ENCODE assay signal across 12 cellular contexts in genomic region chrX:16772460-16772859, GRCh38. TPM values are rescaled to one million over a fixed set of nuclear protein-coding genes. Genes with fewer than 3 reads are reported as not detected.
DNase-seq lines count a peak whose midpoint lies in the region; ATAC-seq and TF ChIP-seq lines count a peak whose summit lies in the region.
"Had no signal": no experiment of that assay in that cellular context is flagged by ENCODE, and none has a peak within 500 bp of the region (broad histone marks: within the 10 kb centered on the region; RNA-seq: fewer than 3 reads in every experiment).

No MANE protein-coding gene starts in this region.

- H3K4me3 Mint-ChIP-seq in WTC11: no peak overlapping the region
- H3K4me3 Mint-ChIP-seq: IgD-negative memory B cell had no signal

- peak overlapping the region; percentile 98 for H3K27ac Mint-ChIP-seq in WTC11
- H3K27ac Mint-ChIP-seq: IgD-negative memory B cell had no signal

- H3K4me3 ChIP-seq in HEK293 (ENCODE audit: low read depth, low read length): no peak overlapping the region
- H3K4me3 ChIP-seq: ascending aorta had no signal

- TF ChIP-seq CTCF in HEK293 (tag by site-specific recombination; IDR thresholded peaks at IDR 0.05): no peak
- no peak for TF ChIP-seq CTCF in WTC11 (IDR thresholded peaks at IDR 0.05)

- peak overlapping the region; percentile 88; the same call in 1 of the 2 replicates for H3K27ac ChIP-seq in HEK293 (ENCODE audit: extremely low read depth, low read depth, low read length)
- H3K27ac ChIP-seq: ascending aorta had no signal

- H3K36me3 ChIP-seq in HEK293 (ENCODE audit: control insufficient read depth in 2 of 2, insufficient read depth in 1 of 2, low read length in 2 of 2): no peaks in the 10 kb centered on the region
- H3K36me3 ChIP-seq: ascending aorta had no signal

- peaks cover 4% of the 10 kb centered on the region for H3K36me3 Mint-ChIP-seq in WTC11

- CTCF ChIA-PET in HEK293 (lab: Yijun Ruan, JAX): interaction anchor here (0.6 kb wide), 1 partner anchor 274 kb away, joined by 4 read pairs; no protein-coding TSS in a partner anchor
- CTCF ChIA-PET in WTC11 (lab: Charles Lee): interaction anchor here (1.0 kb wide), 1 partner anchor 120 kb away, joined by 3 read pairs; no protein-coding TSS in a partner anchor

- POLR2A ChIA-PET in HEK293 (lab: Yijun Ruan, JAX) (interaction anchor here (1.0 to 2.6 kb wide), 11 partner anchors 9 to 69 kb away, joined by 3 to 42 read pairs (median 6); partner anchors contain the start of genes CTPS2, SYAP1 and TXLNG), WTC11 (lab: Charles Lee) (interaction anchor here (0.7 kb wide), 1 partner anchor 86 kb away, joined by 4 read pairs; no protein-coding TSS in a partner anchor)

- DNase-seq in A172 (ENCODE audit: low spot score): peak; percentile 32
- DNase-seq in WTC11 (ENCODE audit: low spot score): peak; percentile 24
- DNase-seq in left kidney (ENCODE audit: low read depth, low spot score): peak; percentile 2
- no peak for DNase-seq in NOMO-1 treated with dmso at 0.1 percent for 144 hours (lab: John Stamatoyannopoulos, UW; ENCODE audit: unreplicated experiment)
- DNase-seq in NK-92 treated with Interleukin-12 subunit alpha and Interleukin-12 subunit beta, amount 100 ng/mL, for 24 hours (lab: John Stamatoyannopoulos, UW): no peak
- DNase-seq: activated effector memory CD4-positive, alpha-beta T cell treated with Interleukin-2 at 50 U/mL for 16 hours; DND-41 had no signal

- H3K4me1 ChIP-seq in HEK293 (ENCODE audit: control insufficient read depth, insufficient read depth, low read length): no peaks in the 10 kb centered on the region
- H3K4me1 ChIP-seq: ascending aorta had no signal

- peaks cover 5% of the 10 kb centered on the region for H3K9me3 Mint-ChIP-seq in WTC11

- H3K27me3 Mint-ChIP-seq in WTC11 (ENCODE audit: low read depth): no peaks in the 10 kb centered on the region

- ATAC-seq in WTC11 (peak; percentile 76), HG02970 (IDR thresholded peaks at IDR 0.05; ENCODE audit: low FRiP score, unreplicated experiment) (no peak), HG03520 (IDR thresholded peaks at IDR 0.05; ENCODE audit: unreplicated experiment) (no peak)

- no peaks in the 10 kb centered on the region for H3K9me3 ChIP-seq in HEK293 (ENCODE audit: control insufficient read depth, insufficient read depth, low read depth, low read length)
- H3K9me3 ChIP-seq: ascending aorta had no signal

- peaks cover 21% of the 10 kb centered on the region for H3K4me1 Mint-ChIP-seq in WTC11

TF ChIP-seq in HEK293, 187 proteins besides CTCF, POLR2A, EP300 and RAD21:
- TF ChIP-seq SP2 (tag by site-specific recombination; IDR thresholded peaks at IDR 0.05): 0 out of 2 replicates have a peak, but pooled peaks have one; percentile 12
- TF ChIP-seq ZNF223 (tag by site-specific recombination; IDR thresholded peaks at IDR 0.05): no peak

TF ChIP-seq in WTC11, 78 proteins besides CTCF, POLR2A, EP300 and RAD21:
- TF ChIP-seq CREM (CRISPR knock-in tag; IDR thresholded peaks at IDR 0.05) (no peak), TP53 (CRISPR knock-in tag; IDR thresholded peaks at IDR 0.05) (no peak), STAT6 (CRISPR knock-in tag; conservative IDR thresholded peaks at IDR 0.05; ENCODE audit: low read depth) (no peak), NFYB (CRISPR knock-in tag; conservative IDR thresholded peaks at IDR 0.05; ENCODE audit: low read depth) (peak; percentile 66)

RNA-seq across cellular contexts. Expression of gene TXLNG, which starts 13.8 kb away (rescaled TPM):
- total RNA-seq in A172 (2014; rRNA removed; shearing (Covaris generic)): 14.7 and 21.1 TPM in 2 replicates
- total RNA-seq in WTC11 (2021): 30.0 to 31.6 TPM (median 31.1 TPM) in 3 replicates

RNA-seq across cellular contexts. Expression of gene SYAP1, which starts 53.0 kb away (rescaled TPM):
- total RNA-seq in A172 (2014; rRNA removed; shearing (Covaris generic)): 50.1 and 53.8 TPM in 2 replicates
- total RNA-seq in WTC11 (2021): 18.5 to 19.8 TPM (median 19.1 TPM) in 3 replicates

RNA-seq across cellular contexts. Expression of gene CTPS2, which starts 60.0 kb away (rescaled TPM):
- 30.0 and 32.9 TPM in 2 replicates for total RNA-seq in A172 (2014; rRNA removed; shearing (Covaris generic))
- 23.2 to 27.6 TPM (median 27.4 TPM) in 3 replicates for total RNA-seq in WTC11 (2021)

Comparison
In these comparisons a context has a peak if more than half of its experiments do, and no peak if none do; other contexts are left out.
1. DNase-seq: peak in A172 (single experiment), WTC11 (single experiment) and left kidney (single experiment); none in NOMO-1 treated with dmso at 0.1 percent for 144 hours (single experiment) and NK-92 treated with Interleukin-12 subunit alpha and Interleukin-12 subunit beta, amount 100 ng/mL, for 24 hours (single experiment).